In the genomic region with DNA sequence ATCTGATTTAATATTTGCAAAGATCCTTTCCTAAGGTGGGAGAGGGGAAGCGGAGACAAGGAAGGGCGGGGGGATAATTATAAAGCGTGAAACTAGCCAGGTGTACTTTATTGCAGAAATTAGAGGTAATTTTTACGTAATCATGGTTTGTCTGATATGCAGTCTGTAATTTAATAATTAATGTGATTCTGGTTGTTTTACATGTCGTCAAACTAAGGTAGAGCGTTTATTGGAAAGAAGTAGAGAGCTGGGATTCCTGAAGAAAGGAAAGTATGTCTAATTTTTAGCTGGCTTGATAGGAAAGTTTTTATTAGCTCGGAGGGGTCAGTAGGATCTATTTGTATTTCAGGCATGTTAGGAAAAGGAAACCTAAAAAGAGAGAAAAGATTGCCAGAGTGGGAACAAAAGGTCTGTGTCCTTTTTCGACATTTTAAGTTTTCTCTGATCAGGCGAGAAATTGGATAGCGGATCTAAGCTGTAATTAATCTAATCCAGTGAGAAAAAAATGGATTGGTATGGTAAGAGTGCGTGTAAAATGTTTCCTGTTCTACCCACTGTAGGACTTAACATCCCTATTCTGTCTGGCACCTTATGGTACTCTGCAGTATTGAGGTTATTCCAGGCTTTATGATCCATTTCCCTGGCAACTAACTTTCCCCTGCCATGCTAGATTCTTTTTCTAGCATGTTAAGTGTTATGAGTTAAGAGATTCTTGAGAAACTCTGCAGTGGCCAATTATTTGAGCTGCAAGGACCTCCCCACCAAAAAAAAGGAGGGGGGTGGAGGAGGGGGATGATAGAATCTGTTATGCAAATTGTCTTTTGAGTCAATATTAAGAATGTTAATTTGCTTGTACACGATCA, we compare ENCODE assay signal across 10 cellular contexts. TPM values are rescaled to one million over a fixed set of nuclear protein-coding genes. Genes with fewer than 3 reads are reported as not detected.
DNase-seq lines count a peak whose midpoint lies in the region; ATAC-seq, FAIRE-seq and TF ChIP-seq lines count a peak whose summit lies in the region.
"Had no signal": no experiment of that assay in that cellular context is flagged by ENCODE, and none has a peak within 500 bp of the region (broad histone marks: within the 10 kb centered on the region; RNA-seq: fewer than 3 reads in every experiment).

No MANE protein-coding gene starts in this region.

- H3K4me1 ChIP-seq in left lung (peaks cover 0 to 4% of the 10 kb centered on the region in 2 donors), subcutaneous abdominal adipose tissue (ENCODE audit: control insufficient read depth in 5 of 5, insufficient read depth in 5 of 5, low read length in 5 of 5) (peaks cover 0 to 58% (median 34%) of the 10 kb centered on the region in 5 donors)

- no peaks in the 10 kb centered on the region for H3K9me3 ChIP-seq in left lung
- H3K9me3 ChIP-seq in subcutaneous abdominal adipose tissue (ENCODE audit: control insufficient read depth in 5 of 5, low read length in 5 of 5) = no peaks in the 10 kb centered on the region

- peak overlapping the region; percentile 21 to 79 (median 60) for H3K9ac ChIP-seq in subcutaneous abdominal adipose tissue (ENCODE audit: low read length in 5 of 5)

- H3K36me3 ChIP-seq in bronchial epithelial cell (ENCODE audit: control insufficient read depth, insufficient read depth, low read length) (no peaks in the 10 kb centered on the region), left lung (no peaks in the 10 kb centered on the region), subcutaneous abdominal adipose tissue (ENCODE audit: control insufficient read depth in 5 of 5, insufficient read depth in 5 of 5, low read length in 5 of 5) (no peaks in the 10 kb centered on the region)

- DNase-seq in NCI-H1105 treated with DMSO at 0.1 percent for 48 hours (lab: John Stamatoyannopoulos, UW) (peak; percentile 10), NCI-H1105 (lab: John Stamatoyannopoulos, UW) (no peak), bronchial epithelial cell (ENCODE audit: low read depth) (no peak), left lung (no peak), COLO668 (lab: John Stamatoyannopoulos, UW; ENCODE audit: unreplicated experiment) (no peak)
- DNase-seq in activated CD4-positive, CD25-positive, alpha-beta regulatory T cell (lab: John Stamatoyannopoulos, UW) = no peak
- no peak for DNase-seq in NK-92 treated with Interleukin-12 subunit alpha and Interleukin-12 subunit beta, amount 100 ng/mL, for 24 hours (lab: John Stamatoyannopoulos, UW)
- DNase-seq: NCI-H345 had no signal

- FAIRE-seq in bronchial epithelial cell (lab: Jason Lieb, UNC) = no peak
- FAIRE-seq: A204.1 had no signal

- peak overlapping the region; percentile 60 for H3K4me3 ChIP-seq in bronchial epithelial cell (ENCODE audit: low read depth, low read length)
- peak overlapping the region; percentile 51 to 56 for H3K4me3 ChIP-seq in left lung
- H3K4me3 ChIP-seq in subcutaneous abdominal adipose tissue (ENCODE audit: low read depth in 1 of 5, low read length in 5 of 5) = peak overlapping the region; percentile 66 to 78 (median 77)

- intact Hi-C loops in left lung (cut with DNase I) = no loop called here

- H3K27ac ChIP-seq in left lung = peak overlapping the region; percentile 82 to 83
- peak overlapping the region; percentile 59 for H3K27ac ChIP-seq in subcutaneous abdominal adipose tissue (ENCODE audit: low read depth, low read length)

- no peaks in the 10 kb centered on the region for H3K27me3 ChIP-seq in bronchial epithelial cell (ENCODE audit: control insufficient read depth, insufficient read depth, low read length)
- peaks cover 2 to 80% of the 10 kb centered on the region in 2 donors for H3K27me3 ChIP-seq in left lung
- H3K27me3 ChIP-seq in subcutaneous abdominal adipose tissue (ENCODE audit: control insufficient read depth in 5 of 5, insufficient read depth in 4 of 5, low read length in 5 of 5) = peaks cover 0 to 8% (median 0%) of the 10 kb centered on the region in 5 donors

- ATAC-seq in left lung = peak; percentile 30

- no peak for TF ChIP-seq CTCF in bronchial epithelial cell (IDR thresholded peaks at IDR 0.05; ENCODE audit: insufficient read depth, low read length, severe bottlenecking)
- no peak for TF ChIP-seq CTCF in left lung (IDR thresholded peaks at IDR 0.05)

RNA-seq across cellular contexts. Expression of a gene that starts 1.4 kb away (rescaled TPM):
- 2.1 and 2.9 TPM in 2 replicates for total RNA-seq in bronchial epithelial cell
- total RNA-seq in left lung = 100 to 1,000 TPM in 1 of 2 donors, 10 to 100 TPM in 1; 89.5 to 107 TPM

Comparison
In these comparisons a context has a peak if more than half of its experiments do, and no peak if none do; other contexts are left out.
1. RNA of a gene that starts 1.4 kb away (total RNA-seq): 89.5 to 107 TPM in left lung; 2.1 to 2.9 TPM in bronchial epithelial cell; every median in the first group is over 10 times any median in the second.
2. Peak in every context shown above with its lines, with median percentiles within 50 percentile points of each other: H3K4me3 ChIP-seq.